In the genomic region with DNA sequence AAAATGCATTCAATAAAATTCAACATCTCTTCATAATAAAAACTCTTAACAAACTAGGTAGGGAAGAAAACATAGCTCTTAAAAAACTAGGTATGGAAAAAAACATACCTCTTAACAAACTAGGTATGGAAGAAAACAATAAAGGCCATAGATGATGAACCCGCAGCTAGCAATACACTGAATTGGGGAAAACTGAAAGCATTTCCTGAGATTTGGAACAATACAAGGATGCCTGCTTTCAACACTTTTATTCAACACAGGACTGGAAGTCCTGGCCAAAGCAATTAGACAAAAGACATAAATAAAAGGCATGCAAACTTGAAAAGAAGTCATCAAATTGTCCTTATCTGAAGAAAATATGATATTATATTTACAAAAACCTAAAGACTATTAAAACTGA, we compare ENCODE assay signal across 18 cellular contexts.
DNase-seq lines count a peak whose midpoint lies in the region; ATAC-seq, FAIRE-seq and TF ChIP-seq lines count a peak whose summit lies in the region.
"Had no signal": no experiment of that assay in that cellular context is flagged by ENCODE, and none has a peak within 500 bp of the region (broad histone marks: within the 10 kb centered on the region; RNA-seq: fewer than 3 reads in every experiment).

No MANE protein-coding gene starts in this region.

- peak overlapping the region; percentile 92 for H3K27ac Mint-ChIP-seq in endothelial cell (ENCODE audit: unreplicated experiment)
- H3K27ac Mint-ChIP-seq in activated T-helper 1 cell treated with anti-CD3 and anti-CD28 coated beads, Interleukin-12 subunit alpha, Interleukin-12 subunit beta, Interleukin-2, Interleukin-4 antibody, amounts not matched to agents 30 ng/mL and 10 ng/mL and 1 ng/mL, durations not matched to agents 14 hours and 24 hours and 36 hours: no peak overlapping the region
- H3K27ac Mint-ChIP-seq: CD4-positive, alpha-beta memory T cell; HFFc6 had no signal

- TF ChIP-seq CTCF in endothelial cell (IDR thresholded peaks at IDR 0.05; ENCODE audit: unreplicated experiment): no peak

- peaks cover 55% of the 10 kb centered on the region for H3K4me1 Mint-ChIP-seq in endothelial cell (ENCODE audit: unreplicated experiment)
- H3K4me1 Mint-ChIP-seq in activated T-helper 1 cell treated with anti-CD3 and anti-CD28 coated beads, Interleukin-12 subunit alpha, Interleukin-12 subunit beta, Interleukin-2, Interleukin-4 antibody, amounts not matched to agents 30 ng/mL and 10 ng/mL and 1 ng/mL, durations not matched to agents 14 hours and 24 hours and 36 hours (ENCODE audit: low read depth): peaks cover 5% of the 10 kb centered on the region

- peaks cover 49% of the 10 kb centered on the region for H3K36me3 Mint-ChIP-seq in endothelial cell (ENCODE audit: low read depth, unreplicated experiment)
- peaks cover 4% of the 10 kb centered on the region for H3K36me3 Mint-ChIP-seq in activated T-helper 1 cell treated with anti-CD3 and anti-CD28 coated beads, Interleukin-12 subunit alpha, Interleukin-12 subunit beta, Interleukin-2, Interleukin-4 antibody, amounts not matched to agents 30 ng/mL and 10 ng/mL and 1 ng/mL, durations not matched to agents 14 hours and 24 hours and 36 hours (ENCODE audit: low read depth)

- DNase-seq in dermis blood vessel endothelial cell: peak; percentile 78
- no peak for DNase-seq in endothelial cell (ENCODE audit: low spot score)
- no peak for DNase-seq in activated T-helper 1 cell treated with anti-CD3 and anti-CD28 coated beads, Interleukin-12 subunit alpha, Interleukin-12 subunit beta, Interleukin-2, Interleukin-4 antibody, amounts not matched to agents 30 ng/mL and 10 ng/mL and 1 ng/mL, durations not matched to agents 14 hours and 24 hours and 36 hours (ENCODE audit: low spot score)
- DNase-seq: C1 segment of cervical spinal cord; Calu3; CD4-positive, alpha-beta memory T cell; COR-L47; DMS153; DMS79; EL; GDM1; GOT3; HFFc6 had no signal

- intact Hi-C loops in activated T-helper 1 cell treated with anti-CD3 and anti-CD28 coated beads, Interleukin-12 subunit alpha, Interleukin-12 subunit beta, Interleukin-2, Interleukin-4 antibody, amounts not matched to agents 30 ng/mL and 10 ng/mL and 1 ng/mL, durations not matched to agents 14 hours and 24 hours and 36 hours (cut with micrococcal nuclease): no loop called here

- no peak overlapping the region for H3K4me3 Mint-ChIP-seq in endothelial cell (ENCODE audit: unreplicated experiment)
- H3K4me3 Mint-ChIP-seq in activated T-helper 1 cell treated with anti-CD3 and anti-CD28 coated beads, Interleukin-12 subunit alpha, Interleukin-12 subunit beta, Interleukin-2, Interleukin-4 antibody, amounts not matched to agents 30 ng/mL and 10 ng/mL and 1 ng/mL, durations not matched to agents 14 hours and 24 hours and 36 hours: no peak overlapping the region
- H3K4me3 Mint-ChIP-seq: CD4-positive, alpha-beta memory T cell; HFFc6 had no signal

- ATAC-seq in HG03196 (IDR thresholded peaks at IDR 0.05; ENCODE audit: unreplicated experiment) (no peak), GM21367 (IDR thresholded peaks at IDR 0.05; ENCODE audit: unreplicated experiment) (no peak)

- no peaks in the 10 kb centered on the region for H3K9me3 Mint-ChIP-seq in endothelial cell (ENCODE audit: unreplicated experiment)
- peaks cover 10% of the 10 kb centered on the region for H3K9me3 Mint-ChIP-seq in activated T-helper 1 cell treated with anti-CD3 and anti-CD28 coated beads, Interleukin-12 subunit alpha, Interleukin-12 subunit beta, Interleukin-2, Interleukin-4 antibody, amounts not matched to agents 30 ng/mL and 10 ng/mL and 1 ng/mL, durations not matched to agents 14 hours and 24 hours and 36 hours
- H3K9me3 Mint-ChIP-seq: HFFc6 had no signal

- peaks cover 5% of the 10 kb centered on the region for H3K27me3 Mint-ChIP-seq in endothelial cell (ENCODE audit: unreplicated experiment)
- H3K27me3 Mint-ChIP-seq in activated T-helper 1 cell treated with anti-CD3 and anti-CD28 coated beads, Interleukin-12 subunit alpha, Interleukin-12 subunit beta, Interleukin-2, Interleukin-4 antibody, amounts not matched to agents 30 ng/mL and 10 ng/mL and 1 ng/mL, durations not matched to agents 14 hours and 24 hours and 36 hours (ENCODE audit: insufficient read depth): no peaks in the 10 kb centered on the region
- H3K27me3 Mint-ChIP-seq: CD4-positive, alpha-beta memory T cell had no signal

- peak; percentile 86 for FAIRE-seq in islet of Langerhans (lab: Jason Lieb, UNC)
- FAIRE-seq: GM12891, H54 had no signal
